8 cellular contexts compared by ENCODE assay signal in the genomic region with DNA sequence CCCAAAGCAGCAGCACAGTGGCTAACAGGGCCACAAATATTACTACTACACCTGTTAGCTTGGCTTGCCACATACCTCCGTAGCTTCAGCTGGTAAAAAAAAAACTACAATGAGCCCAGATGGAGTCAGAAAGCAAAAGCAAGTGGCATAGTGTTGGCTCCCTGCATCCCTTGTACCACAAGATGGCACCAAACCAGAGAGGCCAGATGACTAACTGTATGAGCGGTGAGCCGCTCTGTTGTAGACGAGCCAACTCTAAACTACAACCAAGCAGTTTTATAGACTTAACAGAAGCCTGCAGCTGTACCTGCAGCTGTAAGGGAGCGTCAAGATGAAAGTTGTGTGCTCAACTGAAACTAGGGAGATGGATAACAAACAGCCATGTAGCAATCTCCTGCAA.
A peak's percentile ranks its signal among the peaks of the same experiment; 100 is the strongest.
DNase-seq lines count a peak whose midpoint lies in the region; ATAC-seq, FAIRE-seq and TF ChIP-seq lines count a peak whose summit lies in the region.

No MANE protein-coding gene starts in this region.

- H3K27ac ChIP-seq in A549, result no peak overlapping the region
- no peak overlapping the region for H3K27ac ChIP-seq in prostate gland

- H3K4me3 ChIP-seq in A549 (no peak overlapping the region), NT2/D1 (ENCODE audit: insufficient read length, low read depth) (no peak overlapping the region), foreskin fibroblast (ENCODE audit: low read depth in 1 of 2, low read length in 2 of 2) (no peak overlapping the region), prostate gland (no peak overlapping the region)

- peak; percentile 30 to 44; a peak in 3 of 5 replicates for TF ChIP-seq RAD21 in A549 (conservative IDR thresholded peaks at IDR 0.05 in 1 of 2, IDR thresholded peaks at IDR 0.05 in 1 of 2)

- TF ChIP-seq POLR2A in A549 (IDR thresholded peaks at IDR 0.05; ENCODE audit: low read length) (no peak), prostate gland (IDR thresholded peaks at IDR 0.05) (no peak)

- 8% methylated on average over 4 of the region's 5 CpGs for WGBS in A549 (ENCODE audit: missing lambda C conversion rate)
- 25% methylated on average over 5 of the region's 5 CpGs for WGBS in prostate gland

- H3K4me2 ChIP-seq in A549, result peak overlapping the region; percentile 57

- ATAC-seq in A549 (peak; percentile 96 to 99), GM18870 (IDR thresholded peaks at IDR 0.05; ENCODE audit: unreplicated experiment) (peak; percentile 53), HG03439 (IDR thresholded peaks at IDR 0.05; ENCODE audit: unreplicated experiment) (no peak)

- no peak for TF ChIP-seq EP300 in A549 (IDR thresholded peaks at IDR 0.05)

- CTCF ChIA-PET in A549 (lab: Yijun Ruan, JAX), result interaction anchor here (0.6 to 1.2 kb wide), 4 partner anchors 9 to 593 kb away, joined by 3 to 5 read pairs (median 3); no protein-coding TSS in a partner anchor

- peak; percentile 56 for TF ChIP-seq CTCF in A549 (IDR thresholded peaks at IDR 0.05)
- TF ChIP-seq CTCF in foreskin fibroblast (IDR thresholded peaks at IDR 0.05; ENCODE audit: low read depth, low read length), result peak; percentile 48
- no peak for TF ChIP-seq CTCF in prostate gland (IDR thresholded peaks at IDR 0.05)

- H3K9me3 ChIP-seq in A549 (no peaks in the 10 kb centered on the region), NT2/D1 (ENCODE audit: insufficient read depth, low read length) (no peaks in the 10 kb centered on the region), prostate gland (no peaks in the 10 kb centered on the region)

- H3K27me3 ChIP-seq in NT2/D1 (ENCODE audit: insufficient read depth, insufficient read length), result no peaks in the 10 kb centered on the region
- H3K27me3 ChIP-seq in prostate gland (replicated peaks; ENCODE audit: insufficient read depth), result no peaks in the 10 kb centered on the region

- POLR2A ChIA-PET in A549 (lab: Yijun Ruan, JAX), result no interaction called here

- no peaks in the 10 kb centered on the region for H3K36me3 ChIP-seq in NT2/D1 (ENCODE audit: insufficient read depth, insufficient read length, low read length)
- H3K36me3 ChIP-seq in prostate gland, result no peaks in the 10 kb centered on the region

- DNase-seq in A549 (ENCODE audit: low read depth in 1 of 2, low spot score in 1 of 2) (peak in 1 of 2 experiments; percentile 48), NT2/D1 (ENCODE audit: low read depth, low spot score) (peak; percentile 9), foreskin fibroblast (peak in 1 of 2 donors; percentile 58), NCI-H187 (lab: John Stamatoyannopoulos, UW) (no peak), prostate gland (ENCODE audit: low spot score) (no peak)
- no peak for DNase-seq in stimulated activated naive CD4-positive, alpha-beta T cell treated with Interleukin-2 at 50 U/mL for 16 hours (lab: John Stamatoyannopoulos, UW)

- intact Hi-C loops in prostate gland (cut with DNase I), result no loop called here

- H3K9ac ChIP-seq in NT2/D1 (ENCODE audit: insufficient read length, low read depth), result no peak overlapping the region

- no peak for FAIRE-seq in A549 (lab: Jason Lieb, UNC)

- H3K4me1 ChIP-seq in A549 (no peaks in the 10 kb centered on the region), NT2/D1 (ENCODE audit: insufficient read depth, insufficient read length) (no peaks in the 10 kb centered on the region), prostate gland (replicated peaks) (no peaks in the 10 kb centered on the region)

TF ChIP-seq in A549, 52 proteins besides CTCF, POLR2A, EP300 and RAD21:
- TF ChIP-seq ZC3H11A (IDR thresholded peaks at IDR 0.05), result no peak
- peak; percentile 55; the same call in 2 of the 3 replicates for TF ChIP-seq SMC3 (IDR thresholded peaks at IDR 0.05)

Comparison
In these comparisons a context has a peak if more than half of its experiments do, and no peak if none do; other contexts are left out.
1. CTCF ChIP-seq: peak in A549 (single experiment) and foreskin fibroblast (single experiment); none in prostate gland (0 of 4).